In genomic region chr5:173056783-173057061, GRCh38 we compare ENCODE assay signal across 8 cellular contexts. TPM values are rescaled to one million over a fixed set of nuclear protein-coding genes. Genes with fewer than 3 reads are reported as not detected.
DNase-seq lines count a peak whose midpoint lies in the region; ATAC-seq, FAIRE-seq and TF ChIP-seq lines count a peak whose summit lies in the region.

No MANE protein-coding gene starts in this region.

- H3K4me3 Mint-ChIP-seq in naive thymus-derived CD4-positive, alpha-beta T cell: peak overlapping the region; percentile 91 to 97 (median 94)

- H3K36me3 Mint-ChIP-seq in naive thymus-derived CD4-positive, alpha-beta T cell: peaks cover 0 to 3% (median 0%) of the 10 kb centered on the region in 5 donors

- peaks cover 11% of the 10 kb centered on the region for H3K4me1 ChIP-seq in effector memory CD4-positive, alpha-beta T cell (ENCODE audit: control insufficient read depth, insufficient read depth, low read length, poor library complexity, severe bottlenecking)
- peaks cover 22 to 28% of the 10 kb centered on the region in 2 donors for H3K4me1 ChIP-seq in naive thymus-derived CD4-positive, alpha-beta T cell (ENCODE audit: control insufficient read depth in 2 of 2, insufficient read depth in 2 of 2, low read length in 2 of 2)

- no peak for TF ChIP-seq POLR2A in GM12892 (IDR thresholded peaks at IDR 0.05; ENCODE audit: low read depth, low read length)

- H3K9me3 ChIP-seq in AG04450 (ENCODE audit: control insufficient read depth, insufficient read depth, low read length): no peaks in the 10 kb centered on the region
- no peaks in the 10 kb centered on the region for H3K9me3 ChIP-seq in effector memory CD4-positive, alpha-beta T cell (ENCODE audit: control insufficient read depth, low read length)
- H3K9me3 ChIP-seq in naive thymus-derived CD4-positive, alpha-beta T cell (ENCODE audit: control insufficient read depth in 2 of 3, low read length in 3 of 3): no peaks in the 10 kb centered on the region

- DNase-seq in AG04450 (ENCODE audit: low read depth, low spot score) (no peak), GM12892 (ENCODE audit: insufficient read length) (no peak)
- no peak for DNase-seq in effector memory CD4-positive, alpha-beta T cell
- DNase-seq in naive thymus-derived CD4-positive, alpha-beta T cell: no peak
- no peak for DNase-seq in activated effector memory CD4-positive, alpha-beta T cell treated with Interleukin-2 at 50 U/mL for 16 hours

- H3K4me3 ChIP-seq in AG04450 (ENCODE audit: low read depth, low read length): peak overlapping the region; percentile 76
- H3K4me3 ChIP-seq in effector memory CD4-positive, alpha-beta T cell (ENCODE audit: insufficient read depth, low read depth, low read length, poor library complexity, severe bottlenecking): peak overlapping the region; percentile 96
- H3K4me3 ChIP-seq in naive thymus-derived CD4-positive, alpha-beta T cell (ENCODE audit: low read length): peak overlapping the region; percentile 96

- H3K27me3 Mint-ChIP-seq in naive thymus-derived CD4-positive, alpha-beta T cell: peaks cover 0 to 5% (median 0%) of the 10 kb centered on the region in 5 donors

- CTCF ChIA-PET in AG04450 (lab: Charles Lee): interaction anchor here (0.7 to 1.4 kb wide), 5 partner anchors 15 to 126 kb away, joined by 3 to 12 read pairs (median 3); partner anchors contain the start of gene ATP6V0E1
- CTCF ChIA-PET in naive thymus-derived CD4-positive, alpha-beta T cell (lab: Charles Lee): interaction anchor here (0.7 to 1.4 kb wide), 2 partner anchors 22 to 73 kb away, joined by 4 to 8 read pairs; partner anchors contain the start of gene ATP6V0E1

- ATAC-seq in GM18502 (IDR thresholded peaks at IDR 0.05; ENCODE audit: poor library complexity, unreplicated experiment) (peak; percentile 33), HG03025 (IDR thresholded peaks at IDR 0.05; ENCODE audit: low FRiP score, unreplicated experiment) (peak; percentile 30), SK-N-SH treated with all-trans-retinoic acid at 6 μM for 48 hours (peak; percentile 60)
- ATAC-seq in naive thymus-derived CD4-positive, alpha-beta T cell: peak; percentile 66

- FAIRE-seq in GM12892 (lab: Jason Lieb, UNC): no peak

- TF ChIP-seq CTCF in AG04450 (IDR thresholded peaks at IDR 0.05; ENCODE audit: low read depth, low read length): no peak

- POLR2A ChIA-PET in AG04450 (lab: Yijun Ruan, JAX): interaction anchor here (0.5 to 1.9 kb wide), 8 partner anchors 14 to 856 kb away, joined by 3 to 25 read pairs (median 4); partner anchors contain the start of gene ATP6V0E1
- POLR2A ChIA-PET in naive thymus-derived CD4-positive, alpha-beta T cell (lab: Charles Lee): interaction anchor here (0.6 to 2.6 kb wide), 17 partner anchors 9 to 1050 kb away, joined by 3 to 42 read pairs (median 5); partner anchors contain the start of genes ATP6V0E1, BNIP1 and RPL26L1

- no peaks in the 10 kb centered on the region for H3K27me3 ChIP-seq in AG04450 (ENCODE audit: control insufficient read depth, insufficient read depth, low read length)
- no peaks in the 10 kb centered on the region for H3K27me3 ChIP-seq in effector memory CD4-positive, alpha-beta T cell (replicated peaks; ENCODE audit: control insufficient read depth, insufficient read depth, low read length, poor library complexity, severe bottlenecking)
- H3K27me3 ChIP-seq in naive thymus-derived CD4-positive, alpha-beta T cell (ENCODE audit: control insufficient read depth in 2 of 2, insufficient read depth in 2 of 2, low read length in 2 of 2): peaks cover 0 to 5% of the 10 kb centered on the region in 2 donors

- intact Hi-C loops in naive thymus-derived CD4-positive, alpha-beta T cell (cut with micrococcal nuclease): loop anchor here (1.0 to 10.0 kb wide), 19 partner anchors 9 to 1670 kb away; partner anchors contain the start of genes BNIP1 (in 2 of the 2), ERGIC1 (in 2 of the 2), NPM1 (in 2 of the 2) and RPL26L1 (in 2 of the 2)

- no peaks in the 10 kb centered on the region for H3K9me3 Mint-ChIP-seq in naive thymus-derived CD4-positive, alpha-beta T cell

- H3K27ac ChIP-seq in AG04450 (ENCODE audit: low read depth, low read length): peak overlapping the region; percentile 93
- H3K27ac ChIP-seq in effector memory CD4-positive, alpha-beta T cell (ENCODE audit: insufficient read depth, low read length, poor library complexity, severe bottlenecking): peak overlapping the region; percentile 97
- peak overlapping the region; percentile 97 for H3K27ac ChIP-seq in naive thymus-derived CD4-positive, alpha-beta T cell (ENCODE audit: low read depth, low read length)

- no peaks in the 10 kb centered on the region for H3K36me3 ChIP-seq in effector memory CD4-positive, alpha-beta T cell (ENCODE audit: control insufficient read depth, insufficient read depth, low read length)
- H3K36me3 ChIP-seq in naive thymus-derived CD4-positive, alpha-beta T cell (ENCODE audit: control insufficient read depth in 2 of 3, insufficient read depth in 3 of 3, low read length in 3 of 3): peaks cover 0 to 6% (median 0%) of the 10 kb centered on the region in 3 experiments

- H3K27ac Mint-ChIP-seq in naive thymus-derived CD4-positive, alpha-beta T cell: peak overlapping the region; percentile 90 to 96 (median 94)

- H3K4me1 Mint-ChIP-seq in naive thymus-derived CD4-positive, alpha-beta T cell: peaks cover 21 to 70% (median 58%) of the 10 kb centered on the region in 7 donors

TF ChIP-seq in SK-N-SH treated with all-trans-retinoic acid at 6 μM for 48 hours, 23 proteins besides CTCF, POLR2A, EP300 and RAD21 (continues in another document):
- TF ChIP-seq ZFP30 (CRISPR knock-in tag; IDR thresholded peaks at IDR 0.05): no peak
- no peak for TF ChIP-seq ZNF70 (CRISPR knock-in tag; IDR thresholded peaks at IDR 0.05)
- no peak for TF ChIP-seq ARNTL (CRISPR knock-in tag; IDR thresholded peaks at IDR 0.05; ENCODE audit: borderline replicate concordance, low read depth)
- no peak for TF ChIP-seq RARB (CRISPR knock-in tag; IDR thresholded peaks at IDR 0.05)
- TF ChIP-seq TOX (CRISPR knock-in tag; IDR thresholded peaks at IDR 0.05; ENCODE audit: borderline replicate concordance): no peak
- TF ChIP-seq CREB5 (CRISPR knock-in tag; IDR thresholded peaks at IDR 0.05; ENCODE audit: low read depth): no peak
- no peak for TF ChIP-seq ZNF8 (CRISPR knock-in tag; IDR thresholded peaks at IDR 0.05)
- no peak for TF ChIP-seq OSR1 (CRISPR knock-in tag; IDR thresholded peaks at IDR 0.05)
- TF ChIP-seq ISL1 (CRISPR knock-in tag; IDR thresholded peaks at IDR 0.05): no peak
- TF ChIP-seq CSRNP3 (CRISPR knock-in tag; IDR thresholded peaks at IDR 0.05): no peak
- no peak for TF ChIP-seq PPARA (CRISPR knock-in tag; IDR thresholded peaks at IDR 0.05; ENCODE audit: borderline replicate concordance)
- no peak for TF ChIP-seq POU6F1 (CRISPR knock-in tag; IDR thresholded peaks at IDR 0.05; ENCODE audit: borderline replicate concordance, low read depth)
- TF ChIP-seq TCF4 (CRISPR knock-in tag; IDR thresholded peaks at IDR 0.05; ENCODE audit: borderline replicate concordance): no peak
- TF ChIP-seq ZFP3 (CRISPR knock-in tag; IDR thresholded peaks at IDR 0.05): no peak

RNA-seq across cellular contexts. Expression of gene CREBRF, which starts 0.6 kb away (rescaled TPM):
- 15.6 and 20.4 TPM in 2 replicates for polyA plus RNA-seq in AG04450 (2011; rRNA removed)
- 34.7 and 37.0 TPM in 2 replicates for polyA minus RNA-seq in AG04450 (2011; rRNA and poly(A)+ RNA removed)
- 100 to 1,000 TPM in 4 of 5 experiments, 10 to 100 TPM in 1; 18.9 to 105 (median 102) TPM for total RNA-seq in naive thymus-derived CD4-positive, alpha-beta T cell
- 10 to 100 TPM; 61.7 to 67.5 TPM for polyA plus RNA-seq in naive thymus-derived CD4-positive, alpha-beta T cell
- 10.9 TPM for polyA plus RNA-seq in GM12892 (2012; ENCODE audit: missing spikeins)
